Comparison of ENCODE assay signal across 8 cellular contexts in the genomic region with DNA sequence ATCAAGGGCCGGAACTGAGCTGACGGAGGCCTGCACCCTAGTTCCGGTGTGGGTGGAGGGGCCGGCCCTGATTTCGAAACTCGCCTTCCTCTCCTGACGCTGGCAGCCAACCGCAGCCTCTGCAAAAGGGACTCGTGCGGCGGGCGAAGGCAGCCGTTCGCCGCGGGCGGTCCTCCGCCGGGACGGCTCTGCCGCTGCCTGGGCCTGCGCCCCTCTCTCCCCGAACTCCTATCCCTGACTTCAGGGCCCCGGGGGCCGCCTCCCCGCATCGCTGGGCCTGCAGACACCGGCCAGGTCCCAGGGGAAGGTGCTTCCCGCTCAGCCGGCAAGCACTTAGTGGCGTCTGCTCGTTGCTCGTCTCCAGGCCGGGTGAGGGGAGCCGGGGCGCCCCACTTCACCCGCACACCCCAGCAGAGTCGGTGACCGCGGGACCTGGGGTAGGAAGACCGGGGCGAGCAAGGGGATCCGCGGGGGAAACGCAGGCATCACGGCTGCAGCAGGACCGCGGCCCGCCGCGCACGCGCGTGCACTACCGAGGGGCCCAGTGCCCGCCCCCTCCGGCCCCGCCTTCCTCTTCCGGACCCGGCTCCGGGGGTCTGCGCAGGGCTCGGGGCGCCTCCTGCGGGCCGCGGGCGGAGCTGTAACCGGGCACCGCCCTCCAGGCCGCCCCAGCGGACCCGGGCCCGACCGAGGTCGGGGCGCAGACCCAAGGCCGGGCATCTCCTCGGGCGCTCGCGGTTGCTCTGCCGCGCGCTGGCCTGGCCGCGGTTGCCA. TPM values are rescaled to one million over a fixed set of nuclear protein-coding genes. Genes with fewer than 3 reads are reported as not detected.
DNase-seq lines count a peak whose midpoint lies in the region; ATAC-seq and TF ChIP-seq lines count a peak whose summit lies in the region.

No MANE protein-coding gene starts in this region.

- peak; percentile 72 for TF ChIP-seq CTCF in chondrocyte (IDR thresholded peaks at IDR 0.05)

- H3K27me3 Mint-ChIP-seq in chondrocyte (ENCODE audit: low read depth), result no peaks in the 10 kb centered on the region

- H3K36me3 Mint-ChIP-seq in chondrocyte (ENCODE audit: low read depth), result peaks cover 3% of the 10 kb centered on the region

- intact Hi-C loops in left colon (cut with DNase I, micrococcal nuclease), result no loop called here

- H3K4me1 Mint-ChIP-seq in chondrocyte (ENCODE audit: low read depth), result peaks cover 35% of the 10 kb centered on the region

- ATAC-seq in HG03159 (IDR thresholded peaks at IDR 0.05; ENCODE audit: unreplicated experiment) (peak; percentile 58), left colon (peak; percentile 74)

- peak overlapping the region; percentile 74 for H3K4me3 Mint-ChIP-seq in chondrocyte (ENCODE audit: unreplicated experiment)

- H3K27ac Mint-ChIP-seq in chondrocyte (ENCODE audit: unreplicated experiment), result peak overlapping the region; percentile 95

- DNase-seq in Ammon's horn (ENCODE audit: low spot score) (peak; percentile 86), NCI-H446 treated with DMSO at 0.1 percent for 48 hours (lab: John Stamatoyannopoulos, UW) (peak; percentile 59), chondrocyte (ENCODE audit: low spot score) (no peak), left colon (peak; percentile 90)
- DNase-seq in activated CD4-positive, CD25-positive, alpha-beta regulatory T cell treated with anti-CD3 and anti-CD28 coated beads, Interleukin-2, amount 50 U/mL, for 72 hours, result peak; percentile 86
- DNase-seq in stimulated activated CD4-positive, alpha-beta T cell treated with anti-CD3 and anti-CD28 coated beads, Interleukin-1b, Interleukin-23, amount 100 ng/mL, for 24 hours (ENCODE audit: low read depth in 4 of 4, low spot score in 1 of 4), result peak; percentile 69 to 85 (median 80)

- in situ Hi-C loops in GM18951 (cut with MboI; ENCODE audit: low sequenced_read_pairs, unreplicated experiment), result no loop called here

- H3K9me3 Mint-ChIP-seq in chondrocyte (ENCODE audit: low read depth), result no peaks in the 10 kb centered on the region

- peak; percentile 89 for TF ChIP-seq POLR2A in GM18951 (IDR thresholded peaks at IDR 0.05; ENCODE audit: extremely low read depth, insufficient read depth, insufficient read length)

RNA-seq across cellular contexts. Expression of a gene that starts 0.5 kb away (rescaled TPM):
- total RNA-seq in chondrocyte (40.0 to 51.8 TPM (median 47.8 TPM) in 3 replicates), left colon (10 to 100 TPM; 26.9 to 29.6 TPM)

RNA-seq across cellular contexts. Expression of a gene that starts 14.7 kb away (rescaled TPM):
- 19.8 to 30.0 TPM (median 28.4 TPM) in 3 replicates for total RNA-seq in chondrocyte
- total RNA-seq in left colon, result 10 to 100 TPM; 74.9 to 79.3 TPM

RNA-seq across cellular contexts. Expression of a gene that starts 22.4 kb away (rescaled TPM):
- total RNA-seq in chondrocyte (34.0 to 38.3 TPM (median 36.1 TPM) in 3 replicates), left colon (100 to 1,000 TPM in 1 of 2 donors, 10 to 100 TPM in 1; 95.8 to 119 TPM)
